Comparison of ENCODE assay signal across 13 cellular contexts in the genomic region with DNA sequence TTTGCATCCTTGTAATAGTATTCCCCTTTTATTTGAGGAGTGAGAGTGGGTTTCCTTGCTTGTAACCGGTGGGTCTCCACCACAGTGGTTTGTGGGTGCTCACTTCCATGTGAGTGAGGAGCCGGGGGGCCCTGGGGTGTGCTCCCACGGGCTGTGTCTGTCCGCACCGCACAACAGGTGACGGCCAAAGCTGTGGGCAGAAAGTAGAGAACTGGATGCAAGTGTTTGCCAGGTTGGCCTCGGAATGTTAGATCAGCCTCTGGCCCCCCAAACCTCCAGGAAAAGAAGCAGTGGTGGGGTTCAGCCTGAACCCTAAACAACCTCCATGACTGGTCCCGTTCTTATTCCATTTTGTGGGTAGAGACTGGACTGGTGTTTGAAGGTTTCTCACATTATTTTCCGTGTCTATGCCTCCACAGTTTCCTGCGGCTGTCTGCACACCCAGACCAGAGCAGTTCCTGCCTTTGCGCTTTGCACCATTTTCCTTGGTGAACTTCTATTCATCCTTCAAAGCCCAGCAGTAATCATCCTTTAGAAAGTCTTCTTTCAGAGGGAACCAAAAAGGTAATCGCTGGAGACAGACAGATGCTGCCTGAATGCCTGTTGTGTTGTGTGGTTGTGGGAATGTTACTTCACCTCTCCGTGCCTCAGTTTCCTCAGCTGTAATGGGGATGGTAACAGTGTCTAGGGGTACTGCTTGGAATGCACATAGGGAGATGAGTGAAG.
"Had no signal": no experiment of that assay in that cellular context is flagged by ENCODE, and none has a peak within 500 bp of the region (broad histone marks: within the 10 kb centered on the region; RNA-seq: fewer than 3 reads in every experiment).

No MANE protein-coding gene starts in this region.

- DNase-seq: activated naive CD4-positive, alpha-beta T cell treated with Interleukin-2 at 50 U/mL for 16 hours; body of pancreas; dermis blood vessel endothelial cell; esophagus squamous epithelium; foreskin fibroblast; stimulated activated CD4-positive, alpha-beta T cell treated with anti-CD3 and anti-CD28 coated beads, Interleukin-1b, Interleukin-23, amount 100 ng/mL, for 48 hours; stimulated activated naive B cell treated with anti-CD40 and anti-IgM and Interleukin-4, amounts not matched to agents 10 μg/mL and 1 μg/mL and 100 μg/mL, for 72 hours; substantia nigra; trophoblast cell had no signal

- ATAC-seq: body of pancreas; left colon; stimulated activated naive B cell treated with anti-CD40 and anti-IgM and Interleukin-4, amounts not matched to agents 10 μg/mL and 1 μg/mL and 100 μg/mL, for 72 hours; WTC11 had no signal

- H3K36me3 ChIP-seq: esophagus squamous epithelium had no signal

- H3K4me1 ChIP-seq: body of pancreas, parathyroid adenoma had no signal

- H3K27ac ChIP-seq: body of pancreas, esophagus squamous epithelium, parathyroid adenoma had no signal

- H3K4me3 ChIP-seq: body of pancreas, esophagus squamous epithelium, smooth muscle cell had no signal

- H3K9me3 ChIP-seq: body of pancreas, esophagus squamous epithelium had no signal

- H3K27me3 ChIP-seq: body of pancreas, esophagus squamous epithelium had no signal
